ENCODE assay signal across 8 cellular contexts in genomic region chr9:33816327-33817252, GRCh38. TPM values are rescaled to one million over a fixed set of nuclear protein-coding genes. Genes with fewer than 3 reads are reported as not detected.
DNase-seq lines count a peak whose midpoint lies in the region; TF ChIP-seq lines count a peak whose summit lies in the region.

A gene with protein sequence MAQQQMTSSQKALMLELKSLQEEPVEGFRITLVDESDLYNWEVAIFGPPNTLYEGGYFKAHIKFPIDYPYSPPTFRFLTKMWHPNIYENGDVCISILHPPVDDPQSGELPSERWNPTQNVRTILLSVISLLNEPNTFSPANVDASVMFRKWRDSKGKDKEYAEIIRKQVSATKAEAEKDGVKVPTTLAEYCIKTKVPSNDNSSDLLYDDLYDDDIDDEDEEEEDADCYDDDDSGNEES (plus strand): TSS chr9:33817160. CDS start chr9:33817758, 598 bp downstream.

- peak within 1 kb of the TSS; percentile 84 for H3K14ac ChIP-seq in neuronal stem cell (ENCODE audit: low read length)

- peak within 1 kb of the TSS; percentile 78 for H2BK120ac ChIP-seq in neuronal stem cell (ENCODE audit: low read depth, low read length)

- peaks cover 1% of the 10 kb centered on the region for H3K79me1 ChIP-seq in neuronal stem cell (ENCODE audit: low read depth, low read length)

- H3K18ac ChIP-seq in neuronal stem cell (ENCODE audit: low read length) = peak within 1 kb of the TSS; percentile 99

- peak within 1 kb of the TSS; percentile 77 for H2BK15ac ChIP-seq in neuronal stem cell (ENCODE audit: low read length)

- H2BK5ac ChIP-seq in neuronal stem cell (ENCODE audit: low read length) = peak within 1 kb of the TSS; percentile 100

- no peak for TF ChIP-seq CTCF in HFF-Myc (IDR thresholded peaks at IDR 0.05; ENCODE audit: low read depth, low read length, missing control alignments)
- no peak for TF ChIP-seq CTCF in subcutaneous adipose tissue (IDR thresholded peaks at IDR 0.05; ENCODE audit: low read depth)

- peak within 1 kb of the TSS; percentile 98 for H4K91ac ChIP-seq in neuronal stem cell (ENCODE audit: low read depth, low read length, poor library complexity)

- H3K4me3 ChIP-seq in HFF-Myc (replicated peaks; ENCODE audit: low read depth, low read length) (peak within 1 kb of the TSS; percentile 79), neuronal stem cell (ENCODE audit: low read length in 2 of 2) (peak within 1 kb of the TSS; percentile 65 to 87)

- peak within 1 kb of the TSS; percentile 78 for H4K8ac ChIP-seq in neuronal stem cell (ENCODE audit: low read depth, low read length)

- peak within 1 kb of the TSS; percentile 99 for H3K27ac ChIP-seq in neuronal stem cell (replicated peaks; ENCODE audit: low read length)

- H2AFZ ChIP-seq in neuronal stem cell (ENCODE audit: low read length) = peak within 1 kb of the TSS; percentile 98

- H3K27me3 ChIP-seq in neuronal stem cell (ENCODE audit: control insufficient read depth in 3 of 3, insufficient read depth in 3 of 3, low read depth in 1 of 3, low read length in 3 of 3) = no peaks in the 10 kb centered on the region

- whole genome bisulfite sequencing in neuronal stem cell (ENCODE audit: extremely low coverage in 2 of 2, insufficient read length in 2 of 2, insufficient replicate concordance in 1 of 2), 2 donors = no CpG with 5 or more reads among the region's 66 CpGs

- peak within 1 kb of the TSS; percentile 94 for H3K4ac ChIP-seq in neuronal stem cell (ENCODE audit: low read length)

- H3K9ac ChIP-seq in neuronal stem cell (ENCODE audit: low read depth, low read length, poor library complexity) = peak within 1 kb of the TSS; percentile 91

- no peak within 1 kb of the TSS for H2BK12ac ChIP-seq in neuronal stem cell (ENCODE audit: low read length)

- peak within 1 kb of the TSS; percentile 99 for H2AK5ac ChIP-seq in neuronal stem cell (ENCODE audit: low read depth, low read length)

- peak within 1 kb of the TSS; percentile 82 for H3K4me2 ChIP-seq in neuronal stem cell (ENCODE audit: insufficient read depth, low read length, poor library complexity, severe bottlenecking)

- H3K23ac ChIP-seq in neuronal stem cell (ENCODE audit: low read depth, low read length, poor library complexity) = peak within 1 kb of the TSS; percentile 68

- peaks cover 0 to 14% of the 10 kb centered on the region in 2 donors for H3K36me3 ChIP-seq in neuronal stem cell (replicated peaks in 1 of 2; ENCODE audit: control insufficient read depth in 2 of 2, insufficient read depth in 2 of 2, low read length in 2 of 2)

- H3K4me1 ChIP-seq in neuronal stem cell (ENCODE audit: control insufficient read depth in 2 of 2, insufficient read depth in 1 of 2, low read depth in 1 of 2, low read length in 2 of 2) = peaks cover 4 to 10% of the 10 kb centered on the region in 2 donors

- peak; percentile 99 for DNase-seq in GM03348 (ENCODE audit: low spot score)
- peak; percentile 67 for DNase-seq in HFF-Myc (ENCODE audit: extremely low read depth, low read depth)
- peak; percentile 90 for DNase-seq in NAMALWA (ENCODE audit: low spot score)
- peak; percentile 85 for DNase-seq in SK-MEL-5 (ENCODE audit: low read depth, low spot score)
- DNase-seq in activated naive CD4-positive, alpha-beta T cell treated with Interleukin-2 at 50 U/mL for 16 hours = peak; percentile 90
- peak; percentile 88 for DNase-seq in foreskin melanocyte
- peak; percentile 85 for DNase-seq in neuronal stem cell (ENCODE audit: low spot score)

- in situ Hi-C loops in SK-MEL-5 (cut with HindIII; ENCODE audit: low pct_unique_long_range_greater_than_20kb, low sequenced_read_pairs) = no loop called here

- H3K9me3 ChIP-seq in neuronal stem cell (replicated peaks in 1 of 2; ENCODE audit: control insufficient read depth in 2 of 2, insufficient read depth in 1 of 2, low read depth in 1 of 2, low read length in 2 of 2) = no peaks in the 10 kb centered on the region

RNA-seq across cellular contexts. Expression of the gene that starts here (rescaled TPM):
- 12.2 and 12.5 TPM in 2 replicates for total RNA-seq in SK-MEL-5 (2014; rRNA removed; shearing (Covaris generic))
- 22.8 and 26.8 TPM in 2 replicates for polyA plus RNA-seq in SK-MEL-5 (2015; cell fraction: cytosol; rRNA removed)
- 5.1 and 7.6 TPM in 2 replicates for polyA plus RNA-seq in SK-MEL-5 (2015; cell fraction: nucleus; rRNA removed)
- 133 TPM for polyA plus RNA-seq in neuronal stem cell (2013, experiment 1 of 2)
- polyA plus RNA-seq in neuronal stem cell (2013, experiment 2 of 2) = 136 TPM
- total RNA-seq in subcutaneous adipose tissue = 10 to 100 TPM; 32.4 to 36.9 (median 35.1) TPM

Comparison
In these comparisons a context has a peak if more than half of its experiments do, and no peak if none do; other contexts are left out.
1. Peak in every context shown above with its lines: DNase-seq, H3K4me3 ChIP-seq and H3K27ac ChIP-seq.